In genomic region chr2:219177594-219178376, GRCh38 we compare ENCODE assay signal across 8 cellular contexts. TPM values are rescaled to one million over a fixed set of nuclear protein-coding genes. Genes with fewer than 3 reads are reported as not detected.
DNase-seq lines count a peak whose midpoint lies in the region; ATAC-seq and TF ChIP-seq lines count a peak whose summit lies in the region.

RETREG2 (plus strand) TSS chr2:219178275; CDS start chr2:219178353, 78 bp downstream.

- POLR2A ChIA-PET in RWPE1 (lab: Yijun Ruan, JAX; ENCODE audit: low non-redundant PET) = no interaction called here

- H3K27me3 Mint-ChIP-seq in activated T-helper 17 cell treated with anti-CD3 and anti-CD28 coated beads, Interleukin-2, amount 50 U/mL, for 72 hours = no peaks in the 10 kb centered on the region
- no peaks in the 10 kb centered on the region for H3K27me3 Mint-ChIP-seq in natural killer cell treated with Interleukin-12 subunit alpha and Interleukin-12 subunit beta and Interleukin-15 and Interleukin-18, amount 100 ng/mL, for 72 hours
- H3K27me3 Mint-ChIP-seq in stimulated activated naive CD8-positive, alpha-beta T cell treated with anti-CD3 and anti-CD28 coated beads, Interleukin-15, Interleukin-2, amounts not matched to agents 100 ng/mL and 50 ng/mL, for 24 hours = no peaks in the 10 kb centered on the region

- CTCF ChIA-PET in RWPE1 (lab: Yijun Ruan, JAX) = interaction anchor here (0.5 kb wide), 1 partner anchor 96 kb away, joined by 3 read pairs; no protein-coding TSS in a partner anchor

- peak within 1 kb of the TSS; percentile 98 for H3K27ac Mint-ChIP-seq in activated T-helper 17 cell treated with anti-CD3 and anti-CD28 coated beads, Interleukin-2, amount 50 U/mL, for 72 hours
- H3K27ac Mint-ChIP-seq in natural killer cell treated with Interleukin-12 subunit alpha and Interleukin-12 subunit beta and Interleukin-15 and Interleukin-18, amount 100 ng/mL, for 72 hours = peak within 1 kb of the TSS; percentile 99 to 100
- H3K27ac Mint-ChIP-seq in stimulated activated naive CD8-positive, alpha-beta T cell treated with anti-CD3 and anti-CD28 coated beads, Interleukin-15, Interleukin-2, amounts not matched to agents 100 ng/mL and 50 ng/mL, for 24 hours = peak within 1 kb of the TSS; percentile 91

- peak; percentile 91 for DNase-seq in DMS53 (lab: John Stamatoyannopoulos, UW)
- DNase-seq in Kasumi-1 (lab: John Stamatoyannopoulos, UW) = peak; percentile 49 to 66
- DNase-seq in RWPE1 (ENCODE audit: low spot score) = peak; percentile 98
- DNase-seq in fibroblast of peridontal ligament (ENCODE audit: extremely low read depth) = peak; percentile 90
- DNase-seq in natural killer cell treated with Interleukin-12 subunit alpha and Interleukin-12 subunit beta and Interleukin-15 and Interleukin-18, amount 100 ng/mL, for 72 hours (ENCODE audit: low spot score) = peak; percentile 88

- no peak; the same call in 1 of the 2 replicates for TF ChIP-seq CTCF in RWPE1 (conservative IDR thresholded peaks at IDR 0.05; ENCODE audit: low read depth)

- ATAC-seq in GM21619 (IDR thresholded peaks at IDR 0.05; ENCODE audit: unreplicated experiment) = peak; percentile 40
- peak; percentile 77 for ATAC-seq in activated T-helper 17 cell treated with anti-CD3 and anti-CD28 coated beads, Interleukin-2, amount 50 U/mL, for 72 hours (replicated peaks)
- peak; percentile 71 to 81 for ATAC-seq in natural killer cell treated with Interleukin-12 subunit alpha and Interleukin-12 subunit beta and Interleukin-15 and Interleukin-18, amount 100 ng/mL, for 72 hours

- H3K36me3 Mint-ChIP-seq in activated T-helper 17 cell treated with anti-CD3 and anti-CD28 coated beads, Interleukin-2, amount 50 U/mL, for 72 hours (ENCODE audit: low read depth) = peaks cover 89% of the 10 kb centered on the region
- H3K36me3 Mint-ChIP-seq in natural killer cell treated with Interleukin-12 subunit alpha and Interleukin-12 subunit beta and Interleukin-15 and Interleukin-18, amount 100 ng/mL, for 72 hours = peaks cover 16% of the 10 kb centered on the region
- H3K36me3 Mint-ChIP-seq in stimulated activated naive CD8-positive, alpha-beta T cell treated with anti-CD3 and anti-CD28 coated beads, Interleukin-15, Interleukin-2, amounts not matched to agents 100 ng/mL and 50 ng/mL, for 24 hours (ENCODE audit: low read depth) = peaks cover 36% of the 10 kb centered on the region

- H3K27ac ChIP-seq in RWPE1 = peak within 1 kb of the TSS; percentile 99

- H3K9me3 Mint-ChIP-seq in activated T-helper 17 cell treated with anti-CD3 and anti-CD28 coated beads, Interleukin-2, amount 50 U/mL, for 72 hours = no peaks in the 10 kb centered on the region
- H3K9me3 Mint-ChIP-seq in natural killer cell treated with Interleukin-12 subunit alpha and Interleukin-12 subunit beta and Interleukin-15 and Interleukin-18, amount 100 ng/mL, for 72 hours = no peaks in the 10 kb centered on the region
- H3K9me3 Mint-ChIP-seq in stimulated activated naive CD8-positive, alpha-beta T cell treated with anti-CD3 and anti-CD28 coated beads, Interleukin-15, Interleukin-2, amounts not matched to agents 100 ng/mL and 50 ng/mL, for 24 hours = no peaks in the 10 kb centered on the region

- H3K4me1 Mint-ChIP-seq in activated T-helper 17 cell treated with anti-CD3 and anti-CD28 coated beads, Interleukin-2, amount 50 U/mL, for 72 hours = peaks cover 26% of the 10 kb centered on the region
- peaks cover 46 to 54% of the 10 kb centered on the region in 2 donors for H3K4me1 Mint-ChIP-seq in natural killer cell treated with Interleukin-12 subunit alpha and Interleukin-12 subunit beta and Interleukin-15 and Interleukin-18, amount 100 ng/mL, for 72 hours (ENCODE audit: low read depth in 2 of 2)
- H3K4me1 Mint-ChIP-seq in stimulated activated naive CD8-positive, alpha-beta T cell treated with anti-CD3 and anti-CD28 coated beads, Interleukin-15, Interleukin-2, amounts not matched to agents 100 ng/mL and 50 ng/mL, for 24 hours (ENCODE audit: low read depth) = peaks cover 62% of the 10 kb centered on the region

- peak within 1 kb of the TSS; percentile 99 for H3K4me3 Mint-ChIP-seq in activated T-helper 17 cell treated with anti-CD3 and anti-CD28 coated beads, Interleukin-2, amount 50 U/mL, for 72 hours
- H3K4me3 Mint-ChIP-seq in natural killer cell treated with Interleukin-12 subunit alpha and Interleukin-12 subunit beta and Interleukin-15 and Interleukin-18, amount 100 ng/mL, for 72 hours = peak within 1 kb of the TSS; percentile 99
- peak within 1 kb of the TSS; percentile 88 for H3K4me3 Mint-ChIP-seq in stimulated activated naive CD8-positive, alpha-beta T cell treated with anti-CD3 and anti-CD28 coated beads, Interleukin-15, Interleukin-2, amounts not matched to agents 100 ng/mL and 50 ng/mL, for 24 hours

RNA-seq across cellular contexts. Expression of gene RETREG2, which starts in this region (rescaled TPM):
- total RNA-seq in activated T-helper 17 cell treated with anti-CD3 and anti-CD28 coated beads, Interleukin-2, amount 50 U/mL, for 72 hours = 100 to 1,000 TPM; 104 to 148 TPM
- total RNA-seq in natural killer cell treated with Interleukin-12 subunit alpha and Interleukin-12 subunit beta and Interleukin-15 and Interleukin-18, amount 100 ng/mL, for 72 hours = 10 to 100 TPM; 69.3 to 79.8 TPM

Comparison
In these comparisons a context has a peak if more than half of its experiments do, and no peak if none do; other contexts are left out.
1. Peak in every context shown above with its lines: DNase-seq, ATAC-seq and H3K27ac ChIP-seq.